ENCODE assay signal across 31 cellular contexts in genomic region chr17:78007655-78008054, GRCh38.
"Had no signal": no experiment of that assay in that cellular context is flagged by ENCODE, and none has a peak within 500 bp of the region (broad histone marks: within the 10 kb centered on the region; RNA-seq: fewer than 3 reads in every experiment).

No MANE protein-coding gene starts in this region.

- H3K27ac ChIP-seq: brain microvascular endothelial cell, coronary artery had no signal

- H3K27me3 Mint-ChIP-seq: activated CD4-positive, alpha-beta memory T cell treated with anti-CD3 and anti-CD28 coated beads for 36 hours; activated CD4-positive, alpha-beta T cell treated with anti-CD3 and anti-CD28 coated beads for 36 hours; activated CD4-positive, alpha-beta T cell treated with anti-CD3 and anti-CD28 coated beads, Interleukin-2, amount 10 ng/mL, durations not matched to agents 24 days and 14 days; activated CD8-positive, alpha-beta memory T cell treated with anti-CD3 and anti-CD28 coated beads, Interleukin-2, amount 10 ng/mL, durations not matched to agents 7 days and 5 days; activated naive CD4-positive, alpha-beta T cell treated with anti-CD3 and anti-CD28 coated beads, Interleukin-2, amount 50 U/mL, for 24 hours; central memory CD8-positive, alpha-beta T cell had no signal

- DNase-seq: activated CD4-positive, alpha-beta memory T cell treated with anti-CD3 and anti-CD28 coated beads for 36 hours; activated CD4-positive, alpha-beta T cell treated with anti-CD3 and anti-CD28 coated beads for 36 hours; activated CD4-positive, alpha-beta T cell treated with anti-CD3 and anti-CD28 coated beads, Interleukin-2, amount 10 ng/mL, durations not matched to agents 24 days and 14 days; activated CD4-positive, CD25-positive, alpha-beta regulatory T cell; activated CD4-positive, CD25-positive, alpha-beta regulatory T cell treated with anti-CD3 and anti-CD28 coated beads, Interleukin-2, amount 50 U/mL, for 72 hours; activated CD8-positive, alpha-beta memory T cell treated with anti-CD3 and anti-CD28 coated beads, Interleukin-2, amount 10 ng/mL, durations not matched to agents 7 days and 5 days; activated CD8-positive, alpha-beta memory T cell treated with anti-CD3 and anti-CD28 coated beads, Interleukin-2, amount 50 U/mL, for 4 hours; activated CD8-positive, alpha-beta T cell treated with anti-CD3 and anti-CD28 coated beads, Interleukin-2, amount 10 ng/mL, durations not matched to agents 7 days and 5 days; activated effector memory CD4-positive, alpha-beta T cell treated with anti-CD3 and anti-CD28 coated beads, Interleukin-2, amount 50 U/mL, for 16 hours; activated naive CD4-positive, alpha-beta T cell treated with anti-CD3 and anti-CD28 coated beads for 36 hours; activated T-cell treated with anti-CD3 and anti-CD28 coated beads, Interleukin-2, amount 50 U/mL, for 1 hour; activated T-cell treated with anti-CD3 and anti-CD28 coated beads, Interleukin-2, amount 50 U/mL, for 48 hours; amniotic stem cell; anterior cingulate cortex; brain microvascular endothelial cell; dorsolateral prefrontal cortex; effector memory CD4-positive, alpha-beta T cell; endodermal cell; foreskin fibroblast; head of caudate nucleus; T-helper 2 cell had no signal

- H3K4me1 Mint-ChIP-seq: endodermal cell had no signal

- H3K27ac Mint-ChIP-seq: activated CD4-positive, alpha-beta memory T cell treated with anti-CD3 and anti-CD28 coated beads for 36 hours; activated CD4-positive, alpha-beta T cell treated with anti-CD3 and anti-CD28 coated beads for 36 hours; activated CD4-positive, alpha-beta T cell treated with anti-CD3 and anti-CD28 coated beads, Interleukin-2, amount 10 ng/mL, durations not matched to agents 24 days and 14 days; activated CD8-positive, alpha-beta memory T cell treated with anti-CD3 and anti-CD28 coated beads, Interleukin-2, amount 10 ng/mL, durations not matched to agents 7 days and 5 days; activated CD8-positive, alpha-beta T cell treated with anti-CD3 and anti-CD28 coated beads, Interleukin-2, amount 10 ng/mL, durations not matched to agents 7 days and 5 days; activated naive CD4-positive, alpha-beta T cell treated with anti-CD3 and anti-CD28 coated beads for 36 hours; activated naive CD4-positive, alpha-beta T cell treated with anti-CD3 and anti-CD28 coated beads, Interleukin-2, amount 50 U/mL, for 24 hours; activated T-helper 1 cell treated with anti-CD3 and anti-CD28 coated beads, Interleukin-12 subunit alpha, Interleukin-12 subunit beta, Interleukin-2, Interleukin-4 antibody, amounts not matched to agents 30 ng/mL and 10 ng/mL and 1 ng/mL, durations not matched to agents 14 hours and 24 hours and 36 hours; activated T-helper 2 cell treated with anti-CD3 and anti-CD28 coated beads, Interferon-gamma antibody, Interleukin-2, Interleukin-4, amounts not matched to agents 10 μg/mL and 5 μg/mL and 100 μg/mL, durations not matched to agents 14 hours and 24 hours and 36 hours; dendritic cell treated with granulocyte-macrophage colony-stimulating factor and Interleukin-4, amounts not matched to agents 40 ng/mL and 50 ng/mL, for 4 days; endodermal cell had no signal

- H3K27me3 ChIP-seq: brain microvascular endothelial cell, dorsolateral prefrontal cortex had no signal

- ATAC-seq: activated CD4-positive, alpha-beta T cell treated with anti-CD3 and anti-CD28 coated beads for 36 hours; activated CD8-positive, alpha-beta memory T cell treated with anti-CD3 and anti-CD28 coated beads, Interleukin-2, amount 10 ng/mL, durations not matched to agents 7 days and 5 days; activated CD8-positive, alpha-beta T cell treated with anti-CD3 and anti-CD28 coated beads, Interleukin-2, amount 10 ng/mL, durations not matched to agents 7 days and 5 days; esophagus mucosa had no signal

- H3K36me3 ChIP-seq: brain microvascular endothelial cell had no signal

- H3K4me3 ChIP-seq: coronary artery, dorsolateral prefrontal cortex had no signal

- H3K9me3 Mint-ChIP-seq: activated CD4-positive, alpha-beta memory T cell treated with anti-CD3 and anti-CD28 coated beads for 36 hours; activated CD4-positive, alpha-beta T cell treated with anti-CD3 and anti-CD28 coated beads, Interleukin-2, amount 10 ng/mL, durations not matched to agents 24 days and 14 days; activated naive CD4-positive, alpha-beta T cell treated with anti-CD3 and anti-CD28 coated beads for 36 hours; activated naive CD4-positive, alpha-beta T cell treated with anti-CD3 and anti-CD28 coated beads, Interleukin-2, amount 50 U/mL, for 24 hours; activated T-helper 1 cell treated with anti-CD3 and anti-CD28 coated beads, Interleukin-12 subunit alpha, Interleukin-12 subunit beta, Interleukin-2, Interleukin-4 antibody, amounts not matched to agents 30 ng/mL and 10 ng/mL and 1 ng/mL, durations not matched to agents 14 hours and 24 hours and 36 hours; activated T-helper 2 cell treated with anti-CD3 and anti-CD28 coated beads, Interferon-gamma antibody, Interleukin-2, Interleukin-4, amounts not matched to agents 10 μg/mL and 5 μg/mL and 100 μg/mL, durations not matched to agents 14 hours and 24 hours and 36 hours; central memory CD8-positive, alpha-beta T cell; dendritic cell treated with granulocyte-macrophage colony-stimulating factor and Interleukin-4, amounts not matched to agents 40 ng/mL and 50 ng/mL, for 4 days; endodermal cell had no signal

- H3K4me3 Mint-ChIP-seq: activated CD4-positive, alpha-beta memory T cell treated with anti-CD3 and anti-CD28 coated beads for 36 hours; activated CD4-positive, alpha-beta T cell treated with anti-CD3 and anti-CD28 coated beads for 36 hours; activated CD4-positive, alpha-beta T cell treated with anti-CD3 and anti-CD28 coated beads, Interleukin-2, amount 10 ng/mL, durations not matched to agents 24 days and 14 days; activated CD8-positive, alpha-beta memory T cell treated with anti-CD3 and anti-CD28 coated beads, Interleukin-2, amount 10 ng/mL, durations not matched to agents 7 days and 5 days; activated CD8-positive, alpha-beta T cell treated with anti-CD3 and anti-CD28 coated beads, Interleukin-2, amount 10 ng/mL, durations not matched to agents 7 days and 5 days; activated naive CD4-positive, alpha-beta T cell treated with anti-CD3 and anti-CD28 coated beads for 36 hours; activated naive CD4-positive, alpha-beta T cell treated with anti-CD3 and anti-CD28 coated beads, Interleukin-2, amount 50 U/mL, for 24 hours; activated T-helper 1 cell treated with anti-CD3 and anti-CD28 coated beads, Interleukin-12 subunit alpha, Interleukin-12 subunit beta, Interleukin-2, Interleukin-4 antibody, amounts not matched to agents 30 ng/mL and 10 ng/mL and 1 ng/mL, durations not matched to agents 14 hours and 24 hours and 36 hours; central memory CD8-positive, alpha-beta T cell; dendritic cell treated with granulocyte-macrophage colony-stimulating factor and Interleukin-4, amounts not matched to agents 40 ng/mL and 50 ng/mL, for 4 days; endodermal cell had no signal

- FAIRE-seq: astrocyte, bronchial epithelial cell, frontal cortex had no signal
